ENCODE assay signal across 21 cellular contexts in the genomic region with DNA sequence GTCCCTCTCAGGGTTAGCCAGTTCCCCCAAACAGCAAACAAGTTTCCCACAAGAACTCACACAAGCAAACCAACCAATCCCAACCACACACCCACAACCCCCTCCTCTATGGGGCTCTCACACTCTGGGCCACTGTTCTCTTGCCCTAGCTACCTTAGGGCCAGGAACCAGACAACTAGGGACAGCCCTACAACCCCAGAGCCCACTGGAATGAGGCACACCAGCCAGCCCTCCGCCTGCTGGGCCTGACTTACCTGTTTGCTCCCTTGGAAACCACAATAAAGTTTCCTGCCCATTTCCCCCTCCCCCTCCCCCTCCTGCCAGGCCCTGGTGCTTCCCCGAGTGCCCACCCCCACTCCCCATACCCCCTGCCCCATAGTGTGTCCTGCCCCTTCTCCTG.
"Had no signal": no experiment of that assay in that cellular context is flagged by ENCODE, and none has a peak within 500 bp of the region (broad histone marks: within the 10 kb centered on the region; RNA-seq: fewer than 3 reads in every experiment).

No MANE protein-coding gene starts in this region.

- H3K9me3 ChIP-seq: colonic mucosa, mucosa of descending colon, neutrophil, sigmoid colon, testis had no signal

- H3K27ac Mint-ChIP-seq: endodermal cell; stimulated activated naive B cell treated with anti-CD40 and anti-IgM and Interleukin-4, amounts not matched to agents 10 μg/mL and 1 μg/mL and 100 μg/mL, for 72 hours; stimulated activated naive CD8-positive, alpha-beta T cell treated with anti-CD3 and anti-CD28 coated beads, Interleukin-15, amount 100 ng/mL, for 72 hours had no signal

- H3K4me3 Mint-ChIP-seq: endodermal cell; naive thymus-derived CD8-positive, alpha-beta T cell; stimulated activated naive B cell treated with anti-CD40 and anti-IgM and Interleukin-4, amounts not matched to agents 10 μg/mL and 1 μg/mL and 100 μg/mL, for 72 hours; stimulated activated naive CD8-positive, alpha-beta T cell treated with anti-CD3 and anti-CD28 coated beads, Interleukin-15, amount 100 ng/mL, for 72 hours had no signal

- H3K36me3 ChIP-seq: colonic mucosa, neutrophil, right atrium auricular region, sigmoid colon, tibial nerve had no signal

- H3K27me3 ChIP-seq: colonic mucosa, right atrium auricular region, sigmoid colon, testis had no signal

- ATAC-seq: foreskin keratinocyte; left colon; mucosa of descending colon; naive thymus-derived CD8-positive, alpha-beta T cell; stimulated activated naive B cell treated with anti-CD40 and anti-IgM and Interleukin-4, amounts not matched to agents 10 μg/mL and 1 μg/mL and 100 μg/mL, for 72 hours; stimulated activated naive CD8-positive, alpha-beta T cell treated with anti-CD3 and anti-CD28 coated beads, Interleukin-15, amount 100 ng/mL, for 72 hours had no signal

- H3K27ac ChIP-seq: colonic mucosa, foreskin keratinocyte, neutrophil, right atrium auricular region, sigmoid colon, skin epidermis, testis, tibial nerve had no signal

- H3K36me3 Mint-ChIP-seq: stimulated activated naive B cell treated with anti-CD40 and anti-IgM and Interleukin-4, amounts not matched to agents 10 μg/mL and 1 μg/mL and 100 μg/mL, for 72 hours had no signal

- H3K4me3 ChIP-seq: colonic mucosa, mucosa of descending colon, right atrium auricular region, sigmoid colon, skin epidermis, testis, tibial nerve had no signal

- DNase-seq: colonic mucosa; dermis blood vessel endothelial cell; effector CD4-positive, alpha-beta T cell; endodermal cell; erythroblast; foreskin keratinocyte; left colon; mesendoderm; mucosa of descending colon; naive thymus-derived CD8-positive, alpha-beta T cell; posterior cingulate gyrus; sigmoid colon; stimulated activated CD4-positive, alpha-beta T cell treated with anti-CD3 and anti-CD28 coated beads, Interleukin-2, amount 100 ng/mL, for 24 hours; stimulated activated CD4-positive, alpha-beta T cell treated with anti-CD3 and anti-CD28 coated beads, Interleukin-4, amount 100 ng/mL, for 4 hours; stimulated activated naive B cell treated with anti-CD40 and anti-IgM and Interleukin-4, amounts not matched to agents 10 μg/mL and 1 μg/mL and 100 μg/mL, for 72 hours; stimulated activated naive CD8-positive, alpha-beta T cell treated with anti-CD3 and anti-CD28 coated beads, Interleukin-15, amount 100 ng/mL, for 72 hours; testis had no signal
